Comparison of ENCODE assay signal across 8 cellular contexts in genomic region chr9:4762108-4762888, GRCh38. TPM values are rescaled to one million over a fixed set of nuclear protein-coding genes. Genes with fewer than 3 reads are reported as not detected.
DNase-seq lines count a peak whose midpoint lies in the region; ATAC-seq, FAIRE-seq and TF ChIP-seq lines count a peak whose summit lies in the region.

No MANE protein-coding gene starts in this region.

- H3K4me1 Mint-ChIP-seq in activated T-helper 1 cell treated with anti-CD3 and anti-CD28 coated beads, Interleukin-12 subunit alpha, Interleukin-12 subunit beta, Interleukin-2, Interleukin-4 antibody, amounts not matched to agents 30 ng/mL and 10 ng/mL and 1 ng/mL, durations not matched to agents 14 hours and 24 hours and 36 hours (ENCODE audit: low read depth): peaks cover 18% of the 10 kb centered on the region
- peaks cover 18% of the 10 kb centered on the region for H3K4me1 Mint-ChIP-seq in neural progenitor cell

- CTCF ChIA-PET in PC-9 (lab: Charles Lee): interaction anchor here (0.6 kb wide), 1 partner anchor 8 kb away, joined by 3 read pairs; no protein-coding TSS in a partner anchor

- peak overlapping the region; percentile 68 for H3K4me3 Mint-ChIP-seq in activated T-helper 1 cell treated with anti-CD3 and anti-CD28 coated beads, Interleukin-12 subunit alpha, Interleukin-12 subunit beta, Interleukin-2, Interleukin-4 antibody, amounts not matched to agents 30 ng/mL and 10 ng/mL and 1 ng/mL, durations not matched to agents 14 hours and 24 hours and 36 hours
- peak overlapping the region; percentile 67 for H3K4me3 Mint-ChIP-seq in neural progenitor cell

- H3F3A ChIP-seq in PC-9 (ENCODE audit: insufficient read depth, low read depth): no peaks in the 10 kb centered on the region
- peaks cover 7% of the 10 kb centered on the region for H3F3A ChIP-seq in neural progenitor cell (ENCODE audit: low read depth)

- H3K4me1 ChIP-seq in PC-9 (replicated peaks; ENCODE audit: insufficient read depth): 0 out of 2 replicates have a peak, but pooled peaks cover 3% of the 10 kb centered on the region
- H3K4me1 ChIP-seq in neural progenitor cell: peaks cover 12% of the 10 kb centered on the region
- peaks cover 4 to 40% (median 18%) of the 10 kb centered on the region in 4 donors for H3K4me1 ChIP-seq in stomach

- DNase-seq in D721Med (ENCODE audit: insufficient read length, low spot score): peak; percentile 41
- peak in 73 of 76 experiments; percentile 5 to 84 (median 61) for DNase-seq in HUDEP-2 (lab: John Stamatoyannopoulos, UW; ENCODE audit: unreplicated experiment in 76 of 76)
- DNase-seq in PC-9: peak in 1 of 2 experiments; percentile 59
- DNase-seq in activated T-helper 1 cell treated with anti-CD3 and anti-CD28 coated beads, Interleukin-12 subunit alpha, Interleukin-12 subunit beta, Interleukin-2, Interleukin-4 antibody, amounts not matched to agents 30 ng/mL and 10 ng/mL and 1 ng/mL, durations not matched to agents 14 hours and 24 hours and 36 hours (ENCODE audit: low spot score): peak; percentile 72
- peak; percentile 72 for DNase-seq in fibroblast of the conjunctiva (ENCODE audit: low read depth)
- peak; percentile 81 for DNase-seq in neural progenitor cell (ENCODE audit: low spot score)
- DNase-seq in stomach: peak; percentile 88

- no peak for TF ChIP-seq POLR2A in stomach (IDR thresholded peaks at IDR 0.05)

- ATAC-seq in GM21390 (IDR thresholded peaks at IDR 0.05; ENCODE audit: unreplicated experiment): peak; percentile 83

- H3K79me2 ChIP-seq in PC-9 (ENCODE audit: low read depth) (no peaks in the 10 kb centered on the region), neural progenitor cell (ENCODE audit: low read depth) (no peaks in the 10 kb centered on the region)

- intact Hi-C loops in PC-9 (cut with micrococcal nuclease; ENCODE audit: unreplicated experiment): loop anchor here (1.0 to 10.0 kb wide), 5 partner anchors 163 to 840 kb away; no protein-coding TSS in a partner anchor
- intact Hi-C loops in activated T-helper 1 cell treated with anti-CD3 and anti-CD28 coated beads, Interleukin-12 subunit alpha, Interleukin-12 subunit beta, Interleukin-2, Interleukin-4 antibody, amounts not matched to agents 30 ng/mL and 10 ng/mL and 1 ng/mL, durations not matched to agents 14 hours and 24 hours and 36 hours (cut with micrococcal nuclease): loop anchor here (1.0 to 2.0 kb wide), 7 partner anchors 30 to 838 kb away; partner anchors contain the start of gene RCL1
- intact Hi-C loops in stomach (cut with DNase I; ENCODE audit: low total_unique reads): loop anchor here (10.0 kb wide), 2 partner anchors 163 to 223 kb away; partner anchors contain the start of gene JAK2

- no TSS peak for BruUV-seq in PC-9 (replicated peaks; lab: Mats Ljungman, UMichigan)

- H4K20me1 ChIP-seq in PC-9 (ENCODE audit: insufficient read depth) (no peaks in the 10 kb centered on the region), neural progenitor cell (ENCODE audit: low read depth) (no peaks in the 10 kb centered on the region)

- TF ChIP-seq CTCF in D721Med (IDR thresholded peaks at IDR 0.05; ENCODE audit: insufficient read depth, missing control alignments): peak; percentile 96
- peak; percentile 78 for TF ChIP-seq CTCF in PC-9 (conservative IDR thresholded peaks at IDR 0.05)
- TF ChIP-seq CTCF in neural progenitor cell (IDR thresholded peaks at IDR 0.05): peak; percentile 96
- TF ChIP-seq CTCF in stomach (IDR thresholded peaks at IDR 0.05): peak in 5 of 7 experiments; percentile 70 to 85 (median 79)

- H3K36me3 ChIP-seq in PC-9 (ENCODE audit: low read depth) (no peaks in the 10 kb centered on the region), neural progenitor cell (no peaks in the 10 kb centered on the region), stomach (no peaks in the 10 kb centered on the region)

- FAIRE-seq in D721Med (lab: Jason Lieb, UNC): peak; percentile 77

- peak overlapping the region; percentile 65 for H3K27ac Mint-ChIP-seq in activated T-helper 1 cell treated with anti-CD3 and anti-CD28 coated beads, Interleukin-12 subunit alpha, Interleukin-12 subunit beta, Interleukin-2, Interleukin-4 antibody, amounts not matched to agents 30 ng/mL and 10 ng/mL and 1 ng/mL, durations not matched to agents 14 hours and 24 hours and 36 hours
- peak overlapping the region; percentile 1 for H3K27ac Mint-ChIP-seq in neural progenitor cell

- H3K9ac ChIP-seq in neural progenitor cell: no peak overlapping the region

- no peaks in the 10 kb centered on the region for H3K27me3 ChIP-seq in PC-9 (ENCODE audit: insufficient read depth, low read depth)
- H3K27me3 ChIP-seq in neural progenitor cell: no peaks in the 10 kb centered on the region
- no peaks in the 10 kb centered on the region for H3K27me3 ChIP-seq in stomach

- H3K9me2 ChIP-seq in PC-9 (ENCODE audit: insufficient read depth): no peaks in the 10 kb centered on the region

- 20 to 29% (median 22%) methylated on average over 22 of the region's 22 CpGs for WGBS in stomach, 5 donors

- no peaks in the 10 kb centered on the region for H3K27me3 Mint-ChIP-seq in activated T-helper 1 cell treated with anti-CD3 and anti-CD28 coated beads, Interleukin-12 subunit alpha, Interleukin-12 subunit beta, Interleukin-2, Interleukin-4 antibody, amounts not matched to agents 30 ng/mL and 10 ng/mL and 1 ng/mL, durations not matched to agents 14 hours and 24 hours and 36 hours (ENCODE audit: insufficient read depth)
- peaks cover 2% of the 10 kb centered on the region for H3K27me3 Mint-ChIP-seq in neural progenitor cell (ENCODE audit: insufficient read depth, low read depth)

- H3K36me3 Mint-ChIP-seq in activated T-helper 1 cell treated with anti-CD3 and anti-CD28 coated beads, Interleukin-12 subunit alpha, Interleukin-12 subunit beta, Interleukin-2, Interleukin-4 antibody, amounts not matched to agents 30 ng/mL and 10 ng/mL and 1 ng/mL, durations not matched to agents 14 hours and 24 hours and 36 hours (ENCODE audit: low read depth): no peaks in the 10 kb centered on the region
- no peaks in the 10 kb centered on the region for H3K36me3 Mint-ChIP-seq in neural progenitor cell

- no peak for TF ChIP-seq EP300 in stomach (IDR thresholded peaks at IDR 0.05)

- no peaks in the 10 kb centered on the region for H3K9me3 Mint-ChIP-seq in activated T-helper 1 cell treated with anti-CD3 and anti-CD28 coated beads, Interleukin-12 subunit alpha, Interleukin-12 subunit beta, Interleukin-2, Interleukin-4 antibody, amounts not matched to agents 30 ng/mL and 10 ng/mL and 1 ng/mL, durations not matched to agents 14 hours and 24 hours and 36 hours
- H3K9me3 Mint-ChIP-seq in neural progenitor cell: no peaks in the 10 kb centered on the region

- POLR2A ChIA-PET in PC-9 (lab: Charles Lee; ENCODE audit: unreplicated experiment): no interaction called here

- H2AFZ ChIP-seq in PC-9: peak overlapping the region; percentile 76; the same call in 1 of the 2 replicates
- peak overlapping the region; percentile 73 for H2AFZ ChIP-seq in neural progenitor cell (replicated peaks)

- no peak overlapping the region for H3K4me3 ChIP-seq in PC-9
- H3K4me3 ChIP-seq in neural progenitor cell: no peak overlapping the region
- H3K4me3 ChIP-seq in stomach: peak overlapping the region; percentile 2 to 31 (median 10)

- H3K4me2 ChIP-seq in PC-9: peak overlapping the region; percentile 64
- peak overlapping the region; percentile 56 for H3K4me2 ChIP-seq in neural progenitor cell

- no peak overlapping the region for H3K27ac ChIP-seq in PC-9
- H3K27ac ChIP-seq in neural progenitor cell: no peak overlapping the region
- H3K27ac ChIP-seq in stomach: peak overlapping the region in 3 of 5 donors; percentile 47 to 73 (median 61)

- H3K9me3 ChIP-seq in PC-9 (ENCODE audit: insufficient read depth, low read depth) (no peaks in the 10 kb centered on the region), neural progenitor cell (ENCODE audit: low read depth) (no peaks in the 10 kb centered on the region), stomach (no peaks in the 10 kb centered on the region)

RNA-seq across cellular contexts. Expression of gene AK3, which starts 21.3 kb away (rescaled TPM):
- total RNA-seq in PC-9 (2021): 34.0 and 36.2 TPM in 2 replicates
- total RNA-seq in activated T-helper 1 cell treated with anti-CD3 and anti-CD28 coated beads, Interleukin-12 subunit alpha, Interleukin-12 subunit beta, Interleukin-2, Interleukin-4 antibody, amounts not matched to agents 30 ng/mL and 10 ng/mL and 1 ng/mL, durations not matched to agents 14 hours and 24 hours and 36 hours: 23.9 and 28.5 TPM in 2 replicates
- 33.9 and 54.8 TPM in 2 replicates for total RNA-seq in neural progenitor cell (ENCODE audit: low replicate concordance)
- 100 to 1,000 TPM in 1 of 5 donors, 10 to 100 TPM in 4; 26.1 to 108 (median 73.5) TPM for total RNA-seq in stomach
- polyA plus RNA-seq in stomach: 10 to 100 TPM; 33.9 to 64.0 (median 49.9) TPM

RNA-seq across cellular contexts. Expression of gene RCL1, which starts 30.4 kb away (rescaled TPM):
- 8.5 and 9.5 TPM in 2 replicates for total RNA-seq in PC-9 (2021)
- total RNA-seq in activated T-helper 1 cell treated with anti-CD3 and anti-CD28 coated beads, Interleukin-12 subunit alpha, Interleukin-12 subunit beta, Interleukin-2, Interleukin-4 antibody, amounts not matched to agents 30 ng/mL and 10 ng/mL and 1 ng/mL, durations not matched to agents 14 hours and 24 hours and 36 hours: 53.3 and 53.4 TPM in 2 replicates
- 17.9 and 19.5 TPM in 2 replicates for total RNA-seq in neural progenitor cell (ENCODE audit: low replicate concordance)
- 10 to 100 TPM; 11.7 to 38.7 (median 14.7) TPM for total RNA-seq in stomach
- polyA plus RNA-seq in stomach: 10 to 100 TPM; 12.2 to 22.6 (median 13.1) TPM

Comparison
In these comparisons a context has a peak if more than half of its experiments do, and no peak if none do; other contexts are left out.
1. H3K27ac ChIP-seq: peak in stomach (3 of 5); none in PC-9 (single experiment) and neural progenitor cell (single experiment).
2. H3K4me3 ChIP-seq: peak in stomach (4 of 4); none in PC-9 (single experiment) and neural progenitor cell (single experiment).
3. Peak in every context shown above with its lines, with median percentiles within 50 percentile points of each other: CTCF ChIP-seq.